Comparison of ENCODE assay signal across 21 cellular contexts in the genomic region with DNA sequence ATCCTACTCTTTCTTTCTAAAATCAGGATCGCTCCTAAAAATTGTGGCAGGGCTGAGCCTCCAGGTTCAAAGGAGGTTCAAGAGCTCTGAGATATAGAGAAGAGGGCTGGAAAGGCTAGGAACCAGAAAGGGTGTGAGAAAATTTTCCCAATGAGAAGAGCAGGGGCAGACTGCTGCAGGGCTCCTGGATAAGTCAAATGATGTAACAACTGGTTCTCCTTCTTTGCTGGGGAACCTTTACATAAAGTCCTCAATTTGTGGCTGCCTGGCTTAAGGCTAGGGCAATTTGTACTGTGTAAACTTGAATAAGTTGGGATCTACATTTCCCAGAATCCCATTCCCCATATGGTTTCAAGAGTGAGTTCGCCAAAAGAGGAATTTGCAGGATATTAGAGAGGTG. TPM values are rescaled to one million over a fixed set of nuclear protein-coding genes. Genes with fewer than 3 reads are reported as not detected.
DNase-seq lines count a peak whose midpoint lies in the region; ATAC-seq, FAIRE-seq and TF ChIP-seq lines count a peak whose summit lies in the region.
"Had no signal": no experiment of that assay in that cellular context is flagged by ENCODE, and none has a peak within 500 bp of the region (broad histone marks: within the 10 kb centered on the region; RNA-seq: fewer than 3 reads in every experiment).

No MANE protein-coding gene starts in this region.

- H3K27me3 ChIP-seq in DND-41 (ENCODE audit: insufficient read depth, low read length, poor library complexity) = peaks cover 15% of the 10 kb centered on the region
- no peaks in the 10 kb centered on the region for H3K27me3 ChIP-seq in HCT116 (ENCODE audit: insufficient read depth, low read length)
- no peaks in the 10 kb centered on the region for H3K27me3 ChIP-seq in GM12878 (replicated peaks in 1 of 2; ENCODE audit: control insufficient read depth in 2 of 2, insufficient read depth in 2 of 2, low read length in 1 of 2)
- no peaks in the 10 kb centered on the region for H3K27me3 ChIP-seq in mesendoderm (ENCODE audit: insufficient read depth, low read length, poor library complexity)
- no peaks in the 10 kb centered on the region for H3K27me3 ChIP-seq in uterus

- peak overlapping the region; percentile 13; the same call in 1 of the 2 replicates for H2AFZ ChIP-seq in DND-41 (ENCODE audit: low read depth, low read length)
- H2AFZ ChIP-seq in HCT116 (ENCODE audit: low read depth, low read length, poor library complexity, severe bottlenecking) = peak overlapping the region; percentile 14
- peak overlapping the region; percentile 41 for H2AFZ ChIP-seq in GM12878 (ENCODE audit: control insufficient read depth, low read depth, low read length)

- H3K4ac ChIP-seq in mesendoderm (ENCODE audit: low read depth, low read length) = no peak overlapping the region

- peak overlapping the region; percentile 65 for H4K8ac ChIP-seq in mesendoderm (ENCODE audit: low read depth, low read length)

- peak overlapping the region; percentile 49 for H3K56ac ChIP-seq in mesendoderm (ENCODE audit: low read length)

- no peak overlapping the region for H3K23ac ChIP-seq in mesendoderm (ENCODE audit: low read length)

- TF ChIP-seq CTCF in DND-41 (IDR thresholded peaks at IDR 0.05; ENCODE audit: borderline replicate concordance, extremely low read depth, low read length, poor library complexity, severe bottlenecking) (no peak), HCT116 (IDR thresholded peaks at IDR 0.05 in 2 of 3, conservative IDR thresholded peaks at IDR 0.05 in 1 of 3; ENCODE audit: borderline replicate concordance in 1 of 3, insufficient read depth in 1 of 3, low read depth in 2 of 3, low read length in 2 of 3) (no peak), GM12878 (IDR thresholded peaks at IDR 0.05 in 2 of 3, conservative IDR thresholded peaks at IDR 0.05 in 1 of 3; ENCODE audit: control insufficient read depth in 2 of 3, extremely low read depth in 1 of 3, insufficient read depth in 1 of 3, low read depth in 3 of 3, low read length in 3 of 3) (no peak), uterus (IDR thresholded peaks at IDR 0.05) (no peak)

- POLR2A ChIA-PET in HCT116 (lab: Charles Lee) = no interaction called here
- POLR2A ChIA-PET in GM12878 (lab: Charles Lee) = interaction anchor here (0.6 to 0.7 kb wide), 2 partner anchors 90 to 918 kb away, joined by 3 to 7 read pairs; no protein-coding TSS in a partner anchor

- no peak overlapping the region for H2BK5ac ChIP-seq in mesendoderm (ENCODE audit: low read length)

- no peaks in the 10 kb centered on the region for H3K9me3 ChIP-seq in DND-41 (ENCODE audit: insufficient read depth, low read length, severe bottlenecking)
- H3K9me3 ChIP-seq in HCT116 (ENCODE audit: control insufficient read depth in 1 of 2, insufficient read depth in 1 of 2, low read depth in 1 of 2, low read length in 2 of 2) = no peaks in the 10 kb centered on the region
- no peaks in the 10 kb centered on the region for H3K9me3 ChIP-seq in GM12878 (replicated peaks; ENCODE audit: control insufficient read depth, insufficient read depth, low read length)
- no peaks in the 10 kb centered on the region for H3K9me3 ChIP-seq in uterus
- H3K9me3 ChIP-seq: BE2C, MG63 had no signal

- no peak overlapping the region for H4K5ac ChIP-seq in mesendoderm (ENCODE audit: low read length)

- DNase-seq in DND-41 (no peak), HCT116 (ENCODE audit: low read depth, low spot score) (no peak), GM12878 (ENCODE audit: low read depth, low spot score) (no peak), mesendoderm (no peak), foreskin melanocyte (no peak), uterus (no peak)
- DNase-seq: BE2C; EL; HCEC 1CT; Kasumi-1; MG63; NCI-H1092; NCI-H1436; NCI-H1930; NCI-H345; NCI-H524; NK-92 treated with Interleukin-12 subunit alpha and Interleukin-12 subunit beta, amount 100 ng/mL, for 24 hours; Right ventricle myocardium superior had no signal

- H3K9ac ChIP-seq in DND-41 (ENCODE audit: low read depth, low read length) (no peak overlapping the region), HCT116 (ENCODE audit: low read length) (no peak overlapping the region), GM12878 (ENCODE audit: control insufficient read depth, insufficient read depth, low read length) (no peak overlapping the region), mesendoderm (ENCODE audit: low read length) (no peak overlapping the region)

- in situ Hi-C loops in GM12878 (cut with MboI) = no loop called here

- TF ChIP-seq EP300 in GM12878 (IDR thresholded peaks at IDR 0.05; ENCODE audit: borderline replicate concordance in 1 of 2, control insufficient read depth in 1 of 2, low read depth in 2 of 2, low read length in 2 of 2) = no peak

- peak overlapping the region; percentile 20 for H3K18ac ChIP-seq in mesendoderm (ENCODE audit: low read length)

- no peaks in the 10 kb centered on the region for H3K36me3 ChIP-seq in DND-41 (ENCODE audit: insufficient read depth, low read length)
- H3K36me3 ChIP-seq in HCT116 (ENCODE audit: control insufficient read depth in 1 of 2, insufficient read depth in 2 of 2, low read length in 2 of 2) = no peaks in the 10 kb centered on the region
- H3K36me3 ChIP-seq in GM12878 (ENCODE audit: control insufficient read depth in 2 of 2, insufficient read depth in 2 of 2, low read length in 1 of 2) = no peaks in the 10 kb centered on the region
- H3K36me3 ChIP-seq in mesendoderm (ENCODE audit: control insufficient read depth, insufficient read depth, low read length) = no peaks in the 10 kb centered on the region
- H3K36me3 ChIP-seq in uterus = no peaks in the 10 kb centered on the region
- H3K36me3 ChIP-seq: BE2C, MG63 had no signal

- BruUV-seq in HCT116 (replicated peaks; lab: Mats Ljungman, UMichigan) = no TSS peak
- no TSS peak for BruUV-seq in GM12878 (replicated peaks; lab: Mats Ljungman, UMichigan)

- RAD21 ChIA-PET in HCT116 (lab: Charles Lee; ENCODE audit: low non-redundant PET in 1 of 2, low total read pairs in 2 of 2, uncharacterized antibody in 2 of 2, unreplicated experiment in 2 of 2) = no interaction called here
- RAD21 ChIA-PET in GM12878 (lab: Charles Lee; ENCODE audit: unreplicated experiment) = no interaction called here

- no peak for TF ChIP-seq RAD21 in HCT116 (IDR thresholded peaks at IDR 0.05; ENCODE audit: low read depth)
- TF ChIP-seq RAD21 in GM12878 (IDR thresholded peaks at IDR 0.05; ENCODE audit: insufficient read depth, low read depth, low read length) = no peak

- TF ChIP-seq POLR2A in HCT116 (IDR thresholded peaks at IDR 0.05; ENCODE audit: borderline replicate concordance, extremely low read depth, insufficient read depth, insufficient read length) (no peak), GM12878 (IDR thresholded peaks at IDR 0.05; ENCODE audit: low read depth, low read length) (no peak), uterus (IDR thresholded peaks at IDR 0.05) (no peak)

- no peak for FAIRE-seq in GM12878 (lab: Jason Lieb, UNC)
- FAIRE-seq: D721Med had no signal

- ATAC-seq in DND-41 (ENCODE audit: insufficient read depth, low read depth) (no peak), HCT116 (no peak; the same call in 1 of the 2 replicates), GM12878 (no peak), HG03521 (IDR thresholded peaks at IDR 0.05; ENCODE audit: unreplicated experiment) (no peak), HG02870 (IDR thresholded peaks at IDR 0.05; ENCODE audit: unreplicated experiment) (no peak)

- H4K20me1 ChIP-seq in DND-41 (ENCODE audit: insufficient read depth, low read length) = no peaks in the 10 kb centered on the region
- no peaks in the 10 kb centered on the region for H4K20me1 ChIP-seq in HCT116 (ENCODE audit: insufficient read depth)
- no peaks in the 10 kb centered on the region for H4K20me1 ChIP-seq in GM12878 (ENCODE audit: control insufficient read depth, insufficient read depth)

- CTCF ChIA-PET in HCT116 (lab: Charles Lee) (no interaction called here), GM12878 (lab: Yijun Ruan, JAX) (no interaction called here)

- H3K27ac ChIP-seq in DND-41 (ENCODE audit: low read length) = no peak overlapping the region
- no peak overlapping the region for H3K27ac ChIP-seq in HCT116 (ENCODE audit: low read depth, low read length)
- H3K27ac ChIP-seq in GM12878 (ENCODE audit: control insufficient read depth, insufficient read depth) = no peak overlapping the region
- no peak overlapping the region for H3K27ac ChIP-seq in mesendoderm (ENCODE audit: low read depth, low read length)
- H3K27ac ChIP-seq in uterus = no peak overlapping the region

- H3K79me2 ChIP-seq in DND-41 (ENCODE audit: insufficient read depth, low read length) (no peaks in the 10 kb centered on the region), HCT116 (ENCODE audit: insufficient read depth, low read length) (no peaks in the 10 kb centered on the region), GM12878 (ENCODE audit: control insufficient read depth, insufficient read depth, low read length) (no peaks in the 10 kb centered on the region), mesendoderm (ENCODE audit: control insufficient read depth, insufficient read depth, low read length) (no peaks in the 10 kb centered on the region)

- H3K4me2 ChIP-seq in DND-41 (ENCODE audit: insufficient read depth, low read length) (no peak overlapping the region), HCT116 (ENCODE audit: low read length) (peak overlapping the region; percentile 23; the same call in 1 of the 2 replicates), GM12878 (ENCODE audit: control insufficient read depth, insufficient read depth) (no peak overlapping the region), mesendoderm (ENCODE audit: low read length) (no peak overlapping the region)

- H3K4me1 ChIP-seq in DND-41 (ENCODE audit: insufficient read depth, low read length) (no peaks in the 10 kb centered on the region), HCT116 (ENCODE audit: control insufficient read depth in 1 of 2, insufficient read depth in 2 of 2, low read length in 2 of 2) (peaks cover 10 to 20% of the 10 kb centered on the region in 2 experiments; a peak in 3 of 4 replicates), GM12878 (ENCODE audit: control insufficient read depth, insufficient read depth, low read length) (no peaks in the 10 kb centered on the region), mesendoderm (ENCODE audit: control insufficient read depth, low read depth, low read length) (no peaks in the 10 kb centered on the region), uterus (no peaks in the 10 kb centered on the region)
- H3K4me1 ChIP-seq: BE2C had no signal

- H2AK5ac ChIP-seq in mesendoderm (ENCODE audit: low read length) = no peak overlapping the region

- H3K9me2 ChIP-seq in HCT116 (ENCODE audit: insufficient read depth) = no peaks in the 10 kb centered on the region

- H2BK120ac ChIP-seq in mesendoderm (ENCODE audit: low read depth, low read length) = no peak overlapping the region

- intact Hi-C loops in HCT116 (cut with micrococcal nuclease) = no loop called here
- intact Hi-C loops in GM12878 (cut with micrococcal nuclease; ENCODE audit: unreplicated experiment) = no loop called here
- intact Hi-C loops in uterus (cut with DNase I; ENCODE audit: low total_unique reads) = no loop called here

- H3K79me1 ChIP-seq in mesendoderm (ENCODE audit: low read length) = no peaks in the 10 kb centered on the region

- no peak overlapping the region for H3K4me3 ChIP-seq in DND-41 (ENCODE audit: low read depth in 1 of 2, low read length in 2 of 2)
- H3K4me3 ChIP-seq in HCT116 (replicated peaks in 1 of 2; ENCODE audit: low read depth in 1 of 2, low read length in 2 of 2) = no peak overlapping the region
- H3K4me3 ChIP-seq in GM12878 = no peak overlapping the region
- H3K4me3 ChIP-seq in mesendoderm (ENCODE audit: low read length) = no peak overlapping the region
- no peak overlapping the region for H3K4me3 ChIP-seq in uterus
- H3K4me3 ChIP-seq: MG63 had no signal

- 94% methylated on average over 2 of the region's 2 CpGs for WGBS in GM12878 (ENCODE audit: insufficient coverage, insufficient replicate concordance, low lambda C conversion rate, missing lambda C conversion rate)
- no CpG with 5 or more reads among the region's 2 CpGs for WGBS in mesendoderm (ENCODE audit: extremely low coverage, insufficient coverage, low lambda C conversion rate)

- SMC1A ChIA-PET in GM12878 (lab: Charles Lee; ENCODE audit: uncharacterized antibody, unreplicated experiment) = interaction anchor here (0.7 kb wide), 1 partner anchor 14 kb away, joined by 4 read pairs; no protein-coding TSS in a partner anchor

- no peak overlapping the region for H2BK15ac ChIP-seq in mesendoderm (replicated peaks; ENCODE audit: low read depth)

RNA-seq across cellular contexts. Expression of gene AKAP1, which starts 16.3 kb away (rescaled TPM):
- 51.6 TPM for total RNA-seq in HCT116 (2021; ENCODE audit: unreplicated experiment)
- 70.8 and 76.9 TPM in 2 replicates for polyA plus RNA-seq in HCT116 (2012)
- total RNA-seq in GM12878 (2013; cell fraction: nucleolus; rRNA removed) = 45.9 and 58.6 TPM in 2 replicates
- 40.7 and 50.5 TPM in 2 replicates for total RNA-seq in GM12878 (2014; rRNA removed)
- 29.5 and 36.8 TPM in 2 replicates for total RNA-seq in GM12878 (2014; rRNA removed; fragmentation: Illumina TruSeq; extraction: Trizol)
- total RNA-seq in GM12878 (2021) = 39.9 and 45.9 TPM in 2 replicates
- 11.0 TPM for polyA plus RNA-seq in GM12878 (2011; ENCODE audit: low read depth)
- polyA plus RNA-seq in GM12878 (2011; rRNA removed) = 15.6 and 39.2 TPM in 2 replicates
- polyA plus RNA-seq in GM12878 (2011; cell fraction: cytosol; rRNA removed) = 61.3 and 66.5 TPM in 2 replicates
- 176 and 195 TPM in 2 replicates for polyA plus RNA-seq in GM12878 (2011; cell fraction: nucleus; rRNA removed)
- polyA plus RNA-seq in GM12878 (2012) = 13.5 and 18.3 TPM in 2 replicates
- 30.9 and 48.4 TPM in 2 replicates for polyA plus RNA-seq in GM12878 (2014; fragmentation: Illumina TruSeq; extraction: Trizol)
- polyA plus RNA-seq in GM12878 (2014; fragmentation: Nextera tagmentation; extraction: Ambion mirVana) = 10 to 100 TPM; 11.9 to 15.2 TPM
- polyA plus RNA-seq in GM12878 (2014; rRNA removed) = 34.4 and 58.8 TPM in 2 replicates
- 10 to 100 TPM; 37.1 to 40.9 TPM for polyA plus RNA-seq in GM12878 (2016; fragmentation: Nextera tagmentation; extraction: Ambion mirVana)
- polyA minus RNA-seq in GM12878 (2011; rRNA and poly(A)+ RNA removed) = 66.9 and 103 TPM in 2 replicates
- 28.3 and 33.3 TPM in 2 replicates for polyA minus RNA-seq in GM12878 (2011; cell fraction: cytosol; rRNA and poly(A)+ RNA removed)
- polyA minus RNA-seq in GM12878 (2011; cell fraction: nucleus; rRNA and poly(A)+ RNA removed) = 29.7 and 38.4 TPM in 2 replicates
- polyA plus RNA-seq in mesendoderm (2013, experiment 1 of 2) = 32.9 TPM
- 34.0 TPM for polyA plus RNA-seq in mesendoderm (2013, experiment 2 of 2)
- 100 to 1,000 TPM in 1 of 4 donors, 10 to 100 TPM in 2, 1 to 10 TPM in 1; 7.1 to 264 (median 37.4) TPM for total RNA-seq in uterus
